Comparison of ENCODE assay signal across 19 cellular contexts in genomic region chr6:57142178-57142525, GRCh38. TPM values are rescaled to one million over a fixed set of nuclear protein-coding genes. Genes with fewer than 3 reads are reported as not detected.
DNase-seq lines count a peak whose midpoint lies in the region; ATAC-seq, FAIRE-seq and TF ChIP-seq lines count a peak whose summit lies in the region.
"Had no signal": no experiment of that assay in that cellular context is flagged by ENCODE, and none has a peak within 500 bp of the region (broad histone marks: within the 10 kb centered on the region; RNA-seq: fewer than 3 reads in every experiment).

No MANE protein-coding gene starts in this region.

- peak; percentile 37 for ATAC-seq in HepG2
- no peak for ATAC-seq in right lobe of liver
- ATAC-seq in K562 = no peak
- ATAC-seq: CD8-positive, alpha-beta T cell had no signal

- DNase-seq in HepG2 (ENCODE audit: low spot score) (no peak), right lobe of liver (no peak), K562 (ENCODE audit: extremely low read depth in 1 of 4, low spot score in 3 of 4) (no peak), endothelial cell (ENCODE audit: low spot score) (no peak), RKO (ENCODE audit: low spot score) (no peak)
- DNase-seq in effector CD8-positive, alpha-beta T cell (lab: John Stamatoyannopoulos, UW) = no peak
- DNase-seq: 8988T; AML-193; Caco-2; Calu3; CD4-positive, alpha-beta T cell; CD8-positive, alpha-beta T cell; DMS79 treated with DMSO at 0.1 percent for 48 hours; GF-D8 had no signal

- TF ChIP-seq RAD21 in HepG2 (CRISPR knock-in tag; IDR thresholded peaks at IDR 0.05) (no peak), K562 (CRISPR knock-in tag; conservative IDR thresholded peaks at IDR 0.05 in 1 of 2, IDR thresholded peaks at IDR 0.05 in 1 of 2) (no peak)

- H3K4me1 ChIP-seq in HepG2 (ENCODE audit: insufficient read depth, low read length) (peaks cover 25% of the 10 kb centered on the region), right lobe of liver (no peaks in the 10 kb centered on the region), K562 (replicated peaks in 1 of 2; ENCODE audit: control insufficient read depth in 2 of 2, insufficient read depth in 2 of 2, low read length in 2 of 2) (no peaks in the 10 kb centered on the region)
- H3K4me1 ChIP-seq: BLaER1 treated with 17β-estradiol and CSF1 and Interleukin-3, amounts not matched to agents 10 nM and 100 nM; Caco-2 had no signal

- H3K79me2 ChIP-seq in HepG2 (ENCODE audit: insufficient read depth, low read length) (no peaks in the 10 kb centered on the region), K562 (ENCODE audit: control insufficient read depth, insufficient read depth, low read length) (no peaks in the 10 kb centered on the region)

- H3K9ac ChIP-seq in HepG2 (ENCODE audit: insufficient read depth, low read depth, low read length) (no peak overlapping the region), K562 (ENCODE audit: insufficient read depth in 1 of 2, low read depth in 2 of 2, low read length in 2 of 2) (no peak overlapping the region)
- H3K9ac ChIP-seq: BLaER1 treated with 17β-estradiol and CSF1 and Interleukin-3, amounts not matched to agents 10 nM and 100 nM had no signal

- H4K20me1 ChIP-seq in HepG2 (ENCODE audit: insufficient read depth, low read length) = no peaks in the 10 kb centered on the region
- no peaks in the 10 kb centered on the region for H4K20me1 ChIP-seq in K562 (replicated peaks; ENCODE audit: control insufficient read depth, insufficient read depth, low read length)
- H4K20me1 ChIP-seq: BLaER1 treated with 17β-estradiol and CSF1 and Interleukin-3, amounts not matched to agents 10 nM and 100 nM had no signal

- H3K27ac ChIP-seq in HepG2 (ENCODE audit: extremely low read length, insufficient read depth, low read length) (peak overlapping the region; percentile 12), right lobe of liver (no peak overlapping the region), K562 (ENCODE audit: extremely low read depth, low read depth, low read length) (no peak overlapping the region)
- H3K27ac ChIP-seq: BLaER1 treated with 17β-estradiol and CSF1 and Interleukin-3, amounts not matched to agents 10 nM and 100 nM; C4-2B had no signal

- no peaks in the 10 kb centered on the region for H3K27me3 ChIP-seq in HepG2 (ENCODE audit: control insufficient read depth in 1 of 2, insufficient read depth in 2 of 2, low read length in 2 of 2)
- no peaks in the 10 kb centered on the region for H3K27me3 ChIP-seq in right lobe of liver
- no peaks in the 10 kb centered on the region for H3K27me3 ChIP-seq in K562 (ENCODE audit: control insufficient read depth in 2 of 2, insufficient read depth in 2 of 2, low read length in 2 of 2)
- H3K27me3 ChIP-seq: BLaER1 treated with 17β-estradiol and CSF1 and Interleukin-3, amounts not matched to agents 10 nM and 100 nM had no signal

- intact Hi-C loops in HepG2 (cut with micrococcal nuclease; ENCODE audit: unreplicated experiment) (loop anchor here (2.0 kb wide), 2 partner anchors 31 to 49 kb away; partner anchors contain the start of gene BAG2), right lobe of liver (cut with DNase I) (no loop called here), K562 (cut with micrococcal nuclease) (no loop called here)

- TF ChIP-seq EP300 in HepG2 (IDR thresholded peaks at IDR 0.05; ENCODE audit: low read depth in 2 of 2, low read length in 2 of 2) (no peak), HepG2 (CRISPR knock-in tag; IDR thresholded peaks at IDR 0.05; ENCODE audit: borderline replicate concordance) (no peak), K562 (IDR thresholded peaks at IDR 0.05; ENCODE audit: low read length) (no peak)

- POLR2A ChIA-PET in HepG2 (lab: Yijun Ruan, JAX) = interaction anchor here (1.1 to 1.6 kb wide), 2 partner anchors 30 to 52 kb away, joined by 6 read pairs; partner anchors contain the start of genes BAG2 and ZNF451
- POLR2A ChIA-PET in K562 (lab: Yijun Ruan, JAX) = interaction anchor here (1.4 kb wide), 1 partner anchor 8 kb away, joined by 7 read pairs; no protein-coding TSS in a partner anchor

- H2AFZ ChIP-seq in HepG2 (ENCODE audit: low read length) (no peak overlapping the region), K562 (ENCODE audit: low read depth, low read length) (no peak overlapping the region)

- H3K27ac Mint-ChIP-seq in endothelial cell (ENCODE audit: unreplicated experiment) = no peak overlapping the region
- H3K27ac Mint-ChIP-seq: B cell; CD4-positive, alpha-beta T cell; CD8-positive, alpha-beta T cell had no signal

- H3K27me3 Mint-ChIP-seq in endothelial cell (ENCODE audit: unreplicated experiment) = no peaks in the 10 kb centered on the region
- H3K27me3 Mint-ChIP-seq: B cell; CD4-positive, alpha-beta T cell had no signal

- H3K4me1 Mint-ChIP-seq in endothelial cell (ENCODE audit: unreplicated experiment) = no peaks in the 10 kb centered on the region
- H3K4me1 Mint-ChIP-seq: B cell had no signal

- FAIRE-seq in HepG2 (lab: Jason Lieb, UNC) = no peak
- no peak for FAIRE-seq in K562 (lab: Jason Lieb, UNC)
- FAIRE-seq: D721Med, GM12891 had no signal

- TF ChIP-seq CTCF in HepG2 (CRISPR knock-in tag; IDR thresholded peaks at IDR 0.05) (no peak), right lobe of liver (IDR thresholded peaks at IDR 0.05) (no peak), K562 (IDR thresholded peaks at IDR 0.05 in 2 of 3, conservative IDR thresholded peaks at IDR 0.05 in 1 of 3; ENCODE audit: insufficient read depth in 2 of 3, low read depth in 1 of 3, low read length in 3 of 3) (no peak), endothelial cell (IDR thresholded peaks at IDR 0.05; ENCODE audit: unreplicated experiment) (no peak)

- peaks cover 19% of the 10 kb centered on the region for H3K36me3 Mint-ChIP-seq in endothelial cell (ENCODE audit: low read depth, unreplicated experiment)

- BruUV-seq in HepG2 (replicated peaks; lab: Mats Ljungman, UMichigan) (no TSS peak), K562 (replicated peaks; lab: Mats Ljungman, UMichigan) (no TSS peak)

- H3K9me3 Mint-ChIP-seq in endothelial cell (ENCODE audit: unreplicated experiment) = no peaks in the 10 kb centered on the region
- H3K9me3 Mint-ChIP-seq: CD4-positive, alpha-beta T cell had no signal

- in situ Hi-C loops in HepG2 (cut with HindIII; ENCODE audit: extremely low pct_ligation_motif_present, low pct_unique_long_range_greater_than_20kb) (no loop called here), K562 (cut with MboI) (no loop called here)

- whole genome bisulfite sequencing in HepG2 (ENCODE audit: low lambda C conversion rate) = 69% methylated on average over 1 of the region's 1 CpG
- WGBS in right lobe of liver (ENCODE audit: insufficient coverage, low coverage, low lambda C conversion rate, missing lambda C conversion rate) = 75% methylated on average over 1 of the region's 1 CpG
- 64% methylated on average over 1 of the region's 1 CpG for WGBS in K562 (ENCODE audit: insufficient coverage, low coverage, missing lambda C conversion rate)

- CTCF ChIA-PET in HepG2 (lab: Yijun Ruan, JAX; ENCODE audit: low intra/inter-chr PET ratio, low total read pairs) (no interaction called here), K562 (lab: Yijun Ruan, JAX; ENCODE audit: low intra/inter-chr PET ratio) (no interaction called here)

- H3K4me3 Mint-ChIP-seq in endothelial cell (ENCODE audit: unreplicated experiment) = peak overlapping the region; percentile 0
- H3K4me3 Mint-ChIP-seq: B cell; CD4-positive, alpha-beta T cell; CD8-positive, alpha-beta T cell had no signal

- no peaks in the 10 kb centered on the region for H3K9me1 ChIP-seq in K562 (ENCODE audit: control insufficient read depth, insufficient read depth, low read length)

- no peak for TF ChIP-seq POLR2A in HepG2 (IDR thresholded peaks at IDR 0.05; ENCODE audit: insufficient read depth in 1 of 2, low read depth in 2 of 2, low read length in 2 of 2)
- no peak for TF ChIP-seq POLR2A in right lobe of liver (IDR thresholded peaks at IDR 0.05)
- TF ChIP-seq POLR2A in K562 (conservative IDR thresholded peaks at IDR 0.05) = no peak

- H3K9me3 ChIP-seq in HepG2 (ENCODE audit: low read length) (no peaks in the 10 kb centered on the region), right lobe of liver (no peaks in the 10 kb centered on the region), K562 (replicated peaks; ENCODE audit: control insufficient read depth, insufficient read depth, low read depth, low read length) (no peaks in the 10 kb centered on the region)

- H3K36me3 ChIP-seq in HepG2 (replicated peaks in 1 of 2; ENCODE audit: control insufficient read depth in 1 of 2, insufficient read depth in 2 of 2, low read length in 2 of 2) (peaks cover 11 to 21% of the 10 kb centered on the region in 2 experiments), right lobe of liver (peaks cover 0 to 14% (median under 1%) of the 10 kb centered on the region in 4 donors), K562 (ENCODE audit: control insufficient read depth, insufficient read depth, low read length) (peaks cover 63% of the 10 kb centered on the region)

- H3K4me2 ChIP-seq in HepG2 (ENCODE audit: low read depth, low read length) = no peak overlapping the region
- no peak overlapping the region for H3K4me2 ChIP-seq in K562 (ENCODE audit: insufficient read depth, low read length)
- H3K4me2 ChIP-seq: BLaER1 treated with 17β-estradiol and CSF1 and Interleukin-3, amounts not matched to agents 10 nM and 100 nM had no signal

- H3K4me3 ChIP-seq in HepG2 (replicated peaks in 1 of 3; ENCODE audit: insufficient read depth in 1 of 3, low read depth in 2 of 3, low read length in 3 of 3) (no peak overlapping the region), right lobe of liver (no peak overlapping the region), K562 (no peak overlapping the region)
- H3K4me3 ChIP-seq: BLaER1 treated with 17β-estradiol and CSF1 and Interleukin-3, amounts not matched to agents 10 nM and 100 nM had no signal

RNA-seq across cellular contexts. Expression of gene BAG2, which starts 30.0 kb away (rescaled TPM):
- total RNA-seq in HepG2 (2016; rRNA removed; fragmentation: Illumina TruSeq; extraction: Trizol) (15.1 and 23.0 TPM in 2 replicates), right lobe of liver (1 to 10 TPM; 2.8 to 6.2 (median 4.3) TPM), K562 (2014; rRNA removed) (12.8 and 13.8 TPM in 2 replicates), K562 (2014; rRNA removed; fragmentation: Illumina TruSeq; extraction: Trizol) (20.3 and 21.2 TPM in 2 replicates), K562 (2015; rRNA removed; fragmentation: Illumina TruSeq; extraction: Trizol) (17.6 and 19.7 TPM in 2 replicates), K562 (2021) (17.6 and 19.9 TPM in 2 replicates), endothelial cell (ENCODE audit: unreplicated experiment) (1.3 TPM)
- total RNA-seq in HepG2 (2016; cell fraction: cytosol; rRNA removed; fragmentation: Illumina TruSeq; extraction: Trizol; ENCODE audit: low read depth) = 3.7 and 4.1 TPM in 2 replicates
- total RNA-seq in HepG2 (2016; cell fraction: insoluble cytoplasmic fraction; rRNA removed; fragmentation: Illumina TruSeq; extraction: Trizol) = 15.0 and 23.4 TPM in 2 replicates
- 8.8 and 9.8 TPM in 2 replicates for total RNA-seq in HepG2 (2016; cell fraction: membrane; rRNA removed; fragmentation: Illumina TruSeq; extraction: Trizol)
- total RNA-seq in HepG2 (2016; cell fraction: nucleus; rRNA removed; fragmentation: Illumina TruSeq; extraction: Trizol) = 10.3 and 11.9 TPM in 2 replicates
- polyA plus RNA-seq in HepG2 (2011; rRNA removed) (4.3 and 5.7 TPM in 2 replicates), K562 (2011; rRNA removed) (14.5 and 20.7 TPM in 2 replicates), K562 (2014; fragmentation: Illumina TruSeq; extraction: Trizol) (15.6 and 18.7 TPM in 2 replicates), K562 (2014; fragmentation: Nextera tagmentation; extraction: Ambion mirVana) (10 to 100 TPM; 12.8 to 14.0 TPM), K562 (2014; rRNA removed) (14.5 and 15.3 TPM in 2 replicates)
- polyA plus RNA-seq in HepG2 (2011; cell fraction: cytosol; rRNA removed) = 2.4 and 3.5 TPM in 2 replicates
- 1.3 and 2.0 TPM in 2 replicates for polyA plus RNA-seq in HepG2 (2011; cell fraction: nucleus; rRNA removed)
- polyA plus RNA-seq in HepG2 (2012) = 6.1 and 6.7 TPM in 2 replicates
- 2.4 TPM in 2 replicates for polyA plus RNA-seq in HepG2 (2016; cell fraction: cytosol; fragmentation: Illumina TruSeq; extraction: Trizol; ENCODE audit: low read depth)
- 24.1 and 26.3 TPM in 2 replicates for polyA plus RNA-seq in HepG2 (2016; cell fraction: insoluble cytoplasmic fraction; fragmentation: Illumina TruSeq; extraction: Trizol; ENCODE audit: low read depth)
- 5.4 and 5.5 TPM in 2 replicates for polyA plus RNA-seq in HepG2 (2016; cell fraction: membrane; fragmentation: Illumina TruSeq; extraction: Trizol; ENCODE audit: low read depth)
- 10.2 and 10.9 TPM in 2 replicates for polyA plus RNA-seq in HepG2 (2016; cell fraction: nucleus; fragmentation: Illumina TruSeq; extraction: Trizol; ENCODE audit: insufficient read depth, low read depth)
- polyA minus RNA-seq in HepG2 (2011; rRNA and poly(A)+ RNA removed; ENCODE audit: low replicate concordance) = 3.1 and 7.3 TPM in 2 replicates
- polyA minus RNA-seq in HepG2 (2011; cell fraction: cytosol; rRNA and poly(A)+ RNA removed) = 4.3 and 4.4 TPM in 2 replicates
- 19.6 and 22.1 TPM in 2 replicates for polyA minus RNA-seq in HepG2 (2011; cell fraction: nucleus; rRNA and poly(A)+ RNA removed)
- 4.4 and 16.7 TPM in 2 replicates for total RNA-seq in K562 (2011; cell fraction: chromatin; rRNA removed; ENCODE audit: low replicate concordance)
- 3.8 and 5.3 TPM in 2 replicates for total RNA-seq in K562 (2011; cell fraction: nucleolus; rRNA removed)
- 10.3 and 19.5 TPM in 2 replicates for total RNA-seq in K562 (2011; cell fraction: nucleoplasm; rRNA removed)
- 5.9 and 7.0 TPM in 2 replicates for polyA plus RNA-seq in K562 (2011; cell fraction: cytosol; rRNA removed)
- polyA plus RNA-seq in K562 (2011; cell fraction: nucleus; rRNA removed) = 3.3 and 4.5 TPM in 2 replicates
- 8.9 and 12.9 TPM in 2 replicates for polyA plus RNA-seq in K562 (2012)
- 14.5 and 15.8 TPM in 2 replicates for polyA minus RNA-seq in K562 (2011; rRNA and poly(A)+ RNA removed)
- polyA minus RNA-seq in K562 (2011; cell fraction: cytosol; rRNA and poly(A)+ RNA removed) = 5.5 and 6.9 TPM in 2 replicates
- 8.5 and 12.8 TPM in 2 replicates for polyA minus RNA-seq in K562 (2011; cell fraction: nucleus; rRNA and poly(A)+ RNA removed)

RNA-seq across cellular contexts. Expression of gene ZNF451, which starts 52.2 kb away (rescaled TPM):
- total RNA-seq in HepG2 (2016; rRNA removed; fragmentation: Illumina TruSeq; extraction: Trizol) (65.7 and 104 TPM in 2 replicates), right lobe of liver (10 to 100 TPM; 14.4 to 24.9 (median 19.1) TPM), K562 (2014; rRNA removed) (38.3 and 47.2 TPM in 2 replicates), K562 (2014; rRNA removed; fragmentation: Illumina TruSeq; extraction: Trizol) (72.3 and 88.0 TPM in 2 replicates), K562 (2015; rRNA removed; fragmentation: Illumina TruSeq; extraction: Trizol) (53.3 and 55.5 TPM in 2 replicates), K562 (2021) (56.2 and 58.4 TPM in 2 replicates), endothelial cell (ENCODE audit: unreplicated experiment) (129 TPM)
- total RNA-seq in HepG2 (2016; cell fraction: cytosol; rRNA removed; fragmentation: Illumina TruSeq; extraction: Trizol; ENCODE audit: low read depth) = 24.7 and 26.5 TPM in 2 replicates
- 63.5 and 86.7 TPM in 2 replicates for total RNA-seq in HepG2 (2016; cell fraction: insoluble cytoplasmic fraction; rRNA removed; fragmentation: Illumina TruSeq; extraction: Trizol)
- total RNA-seq in HepG2 (2016; cell fraction: membrane; rRNA removed; fragmentation: Illumina TruSeq; extraction: Trizol) = 25.8 and 28.9 TPM in 2 replicates
- total RNA-seq in HepG2 (2016; cell fraction: nucleus; rRNA removed; fragmentation: Illumina TruSeq; extraction: Trizol) = 114 and 121 TPM in 2 replicates
- polyA plus RNA-seq in HepG2 (2011; rRNA removed) (26.8 and 32.1 TPM in 2 replicates), K562 (2011; rRNA removed) (67.3 and 74.3 TPM in 2 replicates), K562 (2014; fragmentation: Illumina TruSeq; extraction: Trizol) (29.5 and 34.4 TPM in 2 replicates), K562 (2014; fragmentation: Nextera tagmentation; extraction: Ambion mirVana) (10 to 100 TPM; 16.1 to 17.3 TPM), K562 (2014; rRNA removed) (23.0 and 27.1 TPM in 2 replicates)
- polyA plus RNA-seq in HepG2 (2011; cell fraction: cytosol; rRNA removed) = 11.2 and 15.5 TPM in 2 replicates
- polyA plus RNA-seq in HepG2 (2011; cell fraction: nucleus; rRNA removed) = 31.4 and 36.5 TPM in 2 replicates
- 19.2 and 24.0 TPM in 2 replicates for polyA plus RNA-seq in HepG2 (2012)
- polyA plus RNA-seq in HepG2 (2016; cell fraction: cytosol; fragmentation: Illumina TruSeq; extraction: Trizol; ENCODE audit: low read depth) = 2.4 and 2.9 TPM in 2 replicates
- polyA plus RNA-seq in HepG2 (2016; cell fraction: insoluble cytoplasmic fraction; fragmentation: Illumina TruSeq; extraction: Trizol; ENCODE audit: low read depth) = 26.3 and 29.7 TPM in 2 replicates
- polyA plus RNA-seq in HepG2 (2016; cell fraction: membrane; fragmentation: Illumina TruSeq; extraction: Trizol; ENCODE audit: low read depth) = 4.3 and 5.0 TPM in 2 replicates
- 58.1 and 64.8 TPM in 2 replicates for polyA plus RNA-seq in HepG2 (2016; cell fraction: nucleus; fragmentation: Illumina TruSeq; extraction: Trizol; ENCODE audit: insufficient read depth, low read depth)
- polyA minus RNA-seq in HepG2 (2011; rRNA and poly(A)+ RNA removed; ENCODE audit: low replicate concordance) = 41.3 and 48.2 TPM in 2 replicates
- polyA minus RNA-seq in HepG2 (2011; cell fraction: cytosol; rRNA and poly(A)+ RNA removed) = 47.5 and 51.5 TPM in 2 replicates
- 297 and 303 TPM in 2 replicates for polyA minus RNA-seq in HepG2 (2011; cell fraction: nucleus; rRNA and poly(A)+ RNA removed)
- total RNA-seq in K562 (2011; cell fraction: chromatin; rRNA removed; ENCODE audit: low replicate concordance) = 123 and 395 TPM in 2 replicates
- 78.0 and 120 TPM in 2 replicates for total RNA-seq in K562 (2011; cell fraction: nucleolus; rRNA removed)
- 158 and 184 TPM in 2 replicates for total RNA-seq in K562 (2011; cell fraction: nucleoplasm; rRNA removed)
- polyA plus RNA-seq in K562 (2011; cell fraction: cytosol; rRNA removed) = 10.6 and 21.5 TPM in 2 replicates
- polyA plus RNA-seq in K562 (2011; cell fraction: nucleus; rRNA removed) = 57.8 and 70.7 TPM in 2 replicates
- 16.8 and 21.0 TPM in 2 replicates for polyA plus RNA-seq in K562 (2012)
- polyA minus RNA-seq in K562 (2011; rRNA and poly(A)+ RNA removed) = 196 and 226 TPM in 2 replicates
- polyA minus RNA-seq in K562 (2011; cell fraction: cytosol; rRNA and poly(A)+ RNA removed) = 44.8 and 52.7 TPM in 2 replicates
- polyA minus RNA-seq in K562 (2011; cell fraction: nucleus; rRNA and poly(A)+ RNA removed) = 127 and 217 TPM in 2 replicates

Comparison
In these comparisons a context has a peak if more than half of its experiments do, and no peak if none do; other contexts are left out.
1. Of the 241 proteins assayed by ChIP-seq in both HepG2 and K562: peak only in HepG2: EHMT2, FOXJ3 and SIN3B; only in K562: NFIC, POLR2G and RBM22; in both: none; in neither: 235.